ENCODE assay signal across 8 cellular contexts in genomic region chr12:120194534-120195395, GRCh38. TPM values are rescaled to one million over a fixed set of nuclear protein-coding genes. Genes with fewer than 3 reads are reported as not detected.
DNase-seq lines count a peak whose midpoint lies in the region; ATAC-seq and TF ChIP-seq lines count a peak whose summit lies in the region.

A gene with protein sequence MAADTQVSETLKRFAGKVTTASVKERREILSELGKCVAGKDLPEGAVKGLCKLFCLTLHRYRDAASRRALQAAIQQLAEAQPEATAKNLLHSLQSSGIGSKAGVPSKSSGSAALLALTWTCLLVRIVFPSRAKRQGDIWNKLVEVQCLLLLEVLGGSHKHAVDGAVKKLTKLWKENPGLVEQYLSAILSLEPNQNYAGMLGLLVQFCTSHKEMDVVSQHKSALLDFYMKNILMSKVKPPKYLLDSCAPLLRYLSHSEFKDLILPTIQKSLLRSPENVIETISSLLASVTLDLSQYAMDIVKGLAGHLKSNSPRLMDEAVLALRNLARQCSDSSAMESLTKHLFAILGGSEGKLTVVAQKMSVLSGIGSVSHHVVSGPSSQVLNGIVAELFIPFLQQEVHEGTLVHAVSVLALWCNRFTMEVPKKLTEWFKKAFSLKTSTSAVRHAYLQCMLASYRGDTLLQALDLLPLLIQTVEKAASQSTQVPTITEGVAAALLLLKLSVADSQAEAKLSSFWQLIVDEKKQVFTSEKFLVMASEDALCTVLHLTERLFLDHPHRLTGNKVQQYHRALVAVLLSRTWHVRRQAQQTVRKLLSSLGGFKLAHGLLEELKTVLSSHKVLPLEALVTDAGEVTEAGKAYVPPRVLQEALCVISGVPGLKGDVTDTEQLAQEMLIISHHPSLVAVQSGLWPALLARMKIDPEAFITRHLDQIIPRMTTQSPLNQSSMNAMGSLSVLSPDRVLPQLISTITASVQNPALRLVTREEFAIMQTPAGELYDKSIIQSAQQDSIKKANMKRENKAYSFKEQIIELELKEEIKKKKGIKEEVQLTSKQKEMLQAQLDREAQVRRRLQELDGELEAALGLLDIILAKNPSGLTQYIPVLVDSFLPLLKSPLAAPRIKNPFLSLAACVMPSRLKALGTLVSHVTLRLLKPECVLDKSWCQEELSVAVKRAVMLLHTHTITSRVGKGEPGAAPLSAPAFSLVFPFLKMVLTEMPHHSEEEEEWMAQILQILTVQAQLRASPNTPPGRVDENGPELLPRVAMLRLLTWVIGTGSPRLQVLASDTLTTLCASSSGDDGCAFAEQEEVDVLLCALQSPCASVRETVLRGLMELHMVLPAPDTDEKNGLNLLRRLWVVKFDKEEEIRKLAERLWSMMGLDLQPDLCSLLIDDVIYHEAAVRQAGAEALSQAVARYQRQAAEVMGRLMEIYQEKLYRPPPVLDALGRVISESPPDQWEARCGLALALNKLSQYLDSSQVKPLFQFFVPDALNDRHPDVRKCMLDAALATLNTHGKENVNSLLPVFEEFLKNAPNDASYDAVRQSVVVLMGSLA (N-terminal part only) (minus strand): TSS chr12:120194715. CDS start chr12:120194697, 18 bp downstream.

- TF ChIP-seq POLR2A in breast epithelium (IDR thresholded peaks at IDR 0.05), result peak; percentile 31

- H3K27ac ChIP-seq in WERI-Rb-1 (peak within 1 kb of the TSS; percentile 88), breast epithelium (peak within 1 kb of the TSS; percentile 83 to 92), smooth muscle cell (ENCODE audit: low read depth) (peak within 1 kb of the TSS; percentile 88)

- H3K27me3 ChIP-seq in WERI-Rb-1 (ENCODE audit: insufficient read depth, low read depth, severe bottlenecking) (no peaks in the 10 kb centered on the region), breast epithelium (no peaks in the 10 kb centered on the region), smooth muscle cell (ENCODE audit: low read depth) (no peaks in the 10 kb centered on the region)

- H3F3A ChIP-seq in smooth muscle cell (ENCODE audit: low read depth), result peaks cover 15% of the 10 kb centered on the region

- TF ChIP-seq CTCF in WERI-Rb-1 (IDR thresholded peaks at IDR 0.05; ENCODE audit: low read depth, low read length) (no peak), breast epithelium (IDR thresholded peaks at IDR 0.05) (no peak), smooth muscle cell (IDR thresholded peaks at IDR 0.05; ENCODE audit: borderline replicate concordance, insufficient read depth, poor library complexity, severe bottlenecking) (no peak)

- peak; percentile 64 for ATAC-seq in HG02870 (IDR thresholded peaks at IDR 0.05; ENCODE audit: unreplicated experiment)

- 2% methylated on average over 54 of the region's 62 CpGs for WGBS in smooth muscle cell (ENCODE audit: low lambda C conversion rate)

- H3K9me3 ChIP-seq in WERI-Rb-1 (ENCODE audit: severe bottlenecking) (no peaks in the 10 kb centered on the region), breast epithelium (no peaks in the 10 kb centered on the region), smooth muscle cell (replicated peaks; ENCODE audit: low read depth) (no peaks in the 10 kb centered on the region)

- peak within 1 kb of the TSS; percentile 98 for H3K4me3 ChIP-seq in WERI-Rb-1 (ENCODE audit: low read depth, low read length)
- H3K4me3 ChIP-seq in breast epithelium, result peak within 1 kb of the TSS; percentile 77 to 97 (median 93)
- H3K4me3 ChIP-seq in smooth muscle cell, result peak within 1 kb of the TSS; percentile 79

- peaks cover 58% of the 10 kb centered on the region for H4K20me1 ChIP-seq in smooth muscle cell (ENCODE audit: low read depth)

- peak within 1 kb of the TSS; percentile 89 for H3K4me2 ChIP-seq in smooth muscle cell

- peaks cover 82% of the 10 kb centered on the region for H3K79me2 ChIP-seq in smooth muscle cell (ENCODE audit: low read depth)

- peak within 1 kb of the TSS; percentile 79 for H3K9ac ChIP-seq in smooth muscle cell (ENCODE audit: low read depth)

- H3K36me3 ChIP-seq in WERI-Rb-1 (peaks cover 66% of the 10 kb centered on the region), breast epithelium (peaks cover 4% of the 10 kb centered on the region), smooth muscle cell (ENCODE audit: low read depth) (peaks cover 2% of the 10 kb centered on the region)

- H3K4me1 ChIP-seq in breast epithelium (peaks cover 7 to 22% of the 10 kb centered on the region in 2 donors), smooth muscle cell (ENCODE audit: low read depth) (peaks cover 23% of the 10 kb centered on the region)

- intact Hi-C loops in breast epithelium (cut with DNase I; ENCODE audit: low total_unique reads), result no loop called here

- DNase-seq in NCI-H187 (lab: John Stamatoyannopoulos, UW) (peak; percentile 59 to 64), NCI-H187 treated with DMSO at 0.1 percent for 48 hours (lab: John Stamatoyannopoulos, UW) (no peak), NCI-H2107 (lab: John Stamatoyannopoulos, UW) (peak; percentile 60), WERI-Rb-1 (peak; percentile 82), breast epithelium (ENCODE audit: low spot score in 2 of 2) (peak; percentile 59 to 79), iPS-NIHi7 (ENCODE audit: extremely low spot score) (peak; percentile 87), smooth muscle cell (lab: John Stamatoyannopoulos, UW; ENCODE audit: unreplicated experiment) (peak; percentile 24)

- H2AFZ ChIP-seq in smooth muscle cell (ENCODE audit: low read depth), result peak within 1 kb of the TSS; percentile 17

RNA-seq across cellular contexts. Expression of the gene that starts here (rescaled TPM):
- 10 to 100 TPM; 50.1 to 79.6 (median 73.4) TPM for total RNA-seq in breast epithelium
- 40.4 and 44.3 TPM in 2 replicates for total RNA-seq in smooth muscle cell
- 31.6 and 35.9 TPM in 2 replicates for polyA plus RNA-seq in smooth muscle cell
